2 cellular contexts compared by ENCODE assay signal in genomic region chrX:10569946-10570345, GRCh38.
TF ChIP-seq lines count a peak whose summit lies in the region.

No MANE protein-coding gene starts in this region.

TF ChIP-seq in A549, 52 proteins besides CTCF, POLR2A, EP300 and RAD21:
- TF ChIP-seq, protein P1, sequence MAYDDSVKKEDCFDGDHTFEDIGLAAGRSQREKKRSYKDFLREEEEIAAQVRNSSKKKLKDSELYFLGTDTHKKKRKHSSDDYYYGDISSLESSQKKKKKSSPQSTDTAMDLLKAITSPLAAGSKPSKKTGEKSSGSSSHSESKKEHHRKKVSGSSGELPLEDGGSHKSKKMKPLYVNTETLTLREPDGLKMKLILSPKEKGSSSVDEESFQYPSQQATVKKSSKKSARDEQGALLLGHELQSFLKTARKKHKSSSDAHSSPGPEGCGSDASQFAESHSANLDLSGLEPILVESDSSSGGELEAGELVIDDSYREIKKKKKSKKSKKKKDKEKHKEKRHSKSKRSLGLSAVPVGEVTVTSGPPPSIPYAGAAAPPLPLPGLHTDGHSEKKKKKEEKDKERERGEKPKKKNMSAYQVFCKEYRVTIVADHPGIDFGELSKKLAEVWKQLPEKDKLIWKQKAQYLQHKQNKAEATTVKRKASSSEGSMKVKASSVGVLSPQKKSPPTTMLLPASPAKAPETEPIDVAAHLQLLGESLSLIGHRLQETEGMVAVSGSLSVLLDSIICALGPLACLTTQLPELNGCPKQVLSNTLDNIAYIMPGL (CRISPR knock-in tag; IDR thresholded peaks at IDR 0.05; ENCODE audit: borderline replicate concordance), result no peak
- TF ChIP-seq ZSCAN20 (CRISPR knock-in tag; IDR thresholded peaks at IDR 0.05), result no peak
- no peak for TF ChIP-seq RNF2 (IDR thresholded peaks at IDR 0.05; ENCODE audit: borderline replicate concordance, low read depth)
- TF ChIP-seq POLR2AphosphoS2 (conservative IDR thresholded peaks at IDR 0.05; ENCODE audit: low read length), result no peak
- TF ChIP-seq, protein P2, sequence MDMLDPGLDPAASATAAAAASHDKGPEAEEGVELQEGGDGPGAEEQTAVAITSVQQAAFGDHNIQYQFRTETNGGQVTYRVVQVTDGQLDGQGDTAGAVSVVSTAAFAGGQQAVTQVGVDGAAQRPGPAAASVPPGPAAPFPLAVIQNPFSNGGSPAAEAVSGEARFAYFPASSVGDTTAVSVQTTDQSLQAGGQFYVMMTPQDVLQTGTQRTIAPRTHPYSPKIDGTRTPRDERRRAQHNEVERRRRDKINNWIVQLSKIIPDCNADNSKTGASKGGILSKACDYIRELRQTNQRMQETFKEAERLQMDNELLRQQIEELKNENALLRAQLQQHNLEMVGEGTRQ (IDR thresholded peaks at IDR 0.05), result no peak
- TF ChIP-seq JUN (IDR thresholded peaks at IDR 0.05), result no peak
- no peak for TF ChIP-seq RARB (CRISPR knock-in tag; IDR thresholded peaks at IDR 0.05)
- no peak for TF ChIP-seq RFX5 (IDR thresholded peaks at IDR 0.05)
- no peak for TF ChIP-seq GATA3 (IDR thresholded peaks at IDR 0.05; ENCODE audit: borderline replicate concordance)
- TF ChIP-seq HOXA7 (CRISPR knock-in tag; IDR thresholded peaks at IDR 0.05), result no peak
- TF ChIP-seq FOSB (CRISPR knock-in tag; IDR thresholded peaks at IDR 0.05), result no peak
- no peak for TF ChIP-seq MAFK (IDR thresholded peaks at IDR 0.05; ENCODE audit: partially characterized antibody)
- TF ChIP-seq NPAS2 (CRISPR knock-in tag; IDR thresholded peaks at IDR 0.05; ENCODE audit: borderline replicate concordance), result no peak
- TF ChIP-seq, protein P3, sequence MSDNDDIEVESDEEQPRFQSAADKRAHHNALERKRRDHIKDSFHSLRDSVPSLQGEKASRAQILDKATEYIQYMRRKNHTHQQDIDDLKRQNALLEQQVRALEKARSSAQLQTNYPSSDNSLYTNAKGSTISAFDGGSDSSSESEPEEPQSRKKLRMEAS (IDR thresholded peaks at IDR 0.05), result no peak
- TF ChIP-seq HDAC2 (IDR thresholded peaks at IDR 0.05), result no peak
- TF ChIP-seq, protein P4, sequence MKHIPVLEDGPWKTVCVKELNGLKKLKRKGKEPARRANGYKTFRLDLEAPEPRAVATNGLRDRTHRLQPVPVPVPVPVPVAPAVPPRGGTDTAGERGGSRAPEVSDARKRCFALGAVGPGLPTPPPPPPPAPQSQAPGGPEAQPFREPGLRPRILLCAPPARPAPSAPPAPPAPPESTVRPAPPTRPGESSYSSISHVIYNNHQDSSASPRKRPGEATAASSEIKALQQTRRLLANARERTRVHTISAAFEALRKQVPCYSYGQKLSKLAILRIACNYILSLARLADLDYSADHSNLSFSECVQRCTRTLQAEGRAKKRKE (CRISPR knock-in tag; IDR thresholded peaks at IDR 0.05; ENCODE audit: low read depth), result no peak

TF ChIP-seq in GM12878, 131 proteins besides CTCF, POLR2A, EP300 and RAD21:
- TF ChIP-seq POLR2AphosphoS2 (IDR thresholded peaks at IDR 0.05; ENCODE audit: low read depth, low read length), result no peak
- TF ChIP-seq ZNF687 (IDR thresholded peaks at IDR 0.05), result peak; percentile 48; the same call in 1 of the 2 replicates
